Comparison of ENCODE assay signal across 12 cellular contexts in the genomic region with DNA sequence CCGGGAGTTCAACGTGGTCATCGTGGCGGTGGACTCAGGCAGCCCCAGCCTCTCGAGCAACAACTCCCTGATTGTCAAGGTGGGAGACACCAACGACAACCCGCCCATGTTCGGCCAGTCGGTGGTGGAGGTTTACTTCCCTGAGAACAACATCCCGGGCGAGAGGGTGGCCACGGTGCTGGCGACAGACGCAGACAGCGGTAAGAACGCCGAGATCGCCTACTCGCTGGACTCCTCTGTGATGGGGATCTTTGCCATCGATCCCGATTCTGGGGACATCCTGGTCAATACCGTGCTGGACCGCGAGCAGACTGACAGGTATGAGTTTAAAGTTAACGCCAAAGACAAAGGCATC. TPM values are rescaled to one million over a fixed set of nuclear protein-coding genes. Genes with fewer than 3 reads are reported as not detected.
DNase-seq lines count a peak whose midpoint lies in the region; ATAC-seq and TF ChIP-seq lines count a peak whose summit lies in the region.
"Had no signal": no experiment of that assay in that cellular context is flagged by ENCODE, and none has a peak within 500 bp of the region (broad histone marks: within the 10 kb centered on the region; RNA-seq: fewer than 3 reads in every experiment).

No MANE protein-coding gene starts in this region.

- no peak overlapping the region for H3K23ac ChIP-seq in mesendoderm (ENCODE audit: low read length)

- CTCF ChIA-PET in Calu3 (lab: Charles Lee): no interaction called here

- no peak for ATAC-seq in HG02763 (IDR thresholded peaks at IDR 0.05; ENCODE audit: unreplicated experiment)

- H4K8ac ChIP-seq in mesendoderm (ENCODE audit: low read depth, low read length): no peak overlapping the region

- H3K18ac ChIP-seq in mesendoderm (ENCODE audit: low read length): no peak overlapping the region

- TF ChIP-seq CTCF in Calu3 (IDR thresholded peaks at IDR 0.05; ENCODE audit: unreplicated experiment): no peak

- no peak overlapping the region for H2BK15ac ChIP-seq in mesendoderm (replicated peaks; ENCODE audit: low read depth)

- no peak overlapping the region for H4K5ac ChIP-seq in mesendoderm (ENCODE audit: low read length)

- no peak overlapping the region for H3K4me3 Mint-ChIP-seq in T-helper 1 cell treated with Interleukin-12 subunit alpha and Interleukin-12 subunit beta and Interleukin-4 antibody, amounts not matched to agents 30 μg/mL and 1 μg/mL, for 36 hours
- no peak overlapping the region for H3K4me3 Mint-ChIP-seq in Calu3 (ENCODE audit: low read depth, unreplicated experiment)

- peak overlapping the region; percentile 82 for H3K4me2 ChIP-seq in mesendoderm (ENCODE audit: low read length)

- peaks cover 6% of the 10 kb centered on the region for H3K4me1 ChIP-seq in mesendoderm (ENCODE audit: control insufficient read depth, low read depth, low read length)

- H3K4me3 ChIP-seq in mesendoderm (ENCODE audit: low read length): peak overlapping the region; percentile 14

- DNase-seq in T-helper 1 cell (no peak), ecto neural progenitor cell (ENCODE audit: low spot score) (peak; percentile 50), mesendoderm (peak; percentile 22), DMS153 (lab: John Stamatoyannopoulos, UW) (no peak), Calu3 (no peak)
- DNase-seq: 8988T; NCI-H2029 treated with DMSO at 0.1 percent for 48 hours; SIG-M5; stimulated activated naive CD4-positive, alpha-beta T cell treated with Interleukin-2 at 50 U/mL for 16 hours had no signal

- peak overlapping the region; percentile 57 for H3K27ac Mint-ChIP-seq in T-helper 1 cell treated with Interleukin-12 subunit alpha and Interleukin-12 subunit beta and Interleukin-4 antibody, amounts not matched to agents 30 μg/mL and 1 μg/mL, for 36 hours
- H3K27ac Mint-ChIP-seq in Calu3 (ENCODE audit: unreplicated experiment): no peak overlapping the region

- H3K56ac ChIP-seq in mesendoderm (ENCODE audit: low read length): peak overlapping the region; percentile 91

- H3K4ac ChIP-seq in mesendoderm (ENCODE audit: low read depth, low read length): no peak overlapping the region

- peaks cover 51% of the 10 kb centered on the region for H3K27me3 Mint-ChIP-seq in T-helper 1 cell treated with Interleukin-12 subunit alpha and Interleukin-12 subunit beta and Interleukin-4 antibody, amounts not matched to agents 30 μg/mL and 1 μg/mL, for 36 hours (ENCODE audit: low read depth)
- H3K27me3 Mint-ChIP-seq in Calu3 (ENCODE audit: unreplicated experiment): peaks cover 31% of the 10 kb centered on the region

- H3K79me1 ChIP-seq in mesendoderm (ENCODE audit: low read length): peaks cover 14% of the 10 kb centered on the region

- no peak overlapping the region for H2AK5ac ChIP-seq in mesendoderm (ENCODE audit: low read length)

- H3K9ac ChIP-seq in mesendoderm (ENCODE audit: low read length): peak overlapping the region; percentile 74

- H3K79me2 ChIP-seq in mesendoderm (ENCODE audit: control insufficient read depth, insufficient read depth, low read length): peaks cover 23% of the 10 kb centered on the region

- H3K9me3 Mint-ChIP-seq in T-helper 1 cell treated with Interleukin-12 subunit alpha and Interleukin-12 subunit beta and Interleukin-4 antibody, amounts not matched to agents 30 μg/mL and 1 μg/mL, for 36 hours: peaks cover 11% of the 10 kb centered on the region
- H3K9me3 Mint-ChIP-seq in Calu3 (ENCODE audit: low read depth, unreplicated experiment): no peaks in the 10 kb centered on the region

- no peaks in the 10 kb centered on the region for H3K27me3 ChIP-seq in mesendoderm (ENCODE audit: insufficient read depth, low read length, poor library complexity)

- WGBS in mesendoderm (ENCODE audit: extremely low coverage, insufficient coverage, low lambda C conversion rate): no CpG with 5 or more reads among the region's 25 CpGs

- no peak overlapping the region for H2BK120ac ChIP-seq in mesendoderm (ENCODE audit: low read depth, low read length)

- BruUV-seq in Calu3 (replicated peaks; lab: Mats Ljungman, UMichigan): no TSS peak

- peaks cover 4% of the 10 kb centered on the region for H3K36me3 Mint-ChIP-seq in T-helper 1 cell treated with Interleukin-12 subunit alpha and Interleukin-12 subunit beta and Interleukin-4 antibody, amounts not matched to agents 30 μg/mL and 1 μg/mL, for 36 hours (ENCODE audit: low read depth)
- peaks cover 21% of the 10 kb centered on the region for H3K36me3 Mint-ChIP-seq in Calu3 (ENCODE audit: insufficient read depth, unreplicated experiment)

- H3K27ac ChIP-seq in mesendoderm (ENCODE audit: low read depth, low read length) (no peak overlapping the region), temporal lobe (ENCODE audit: low read depth, low read length) (peak overlapping the region; percentile 36)

- H2BK5ac ChIP-seq in mesendoderm (ENCODE audit: low read length): no peak overlapping the region

- intact Hi-C loops in Calu3 (cut with micrococcal nuclease; ENCODE audit: unreplicated experiment): no loop called here

- H3K36me3 ChIP-seq in mesendoderm (ENCODE audit: control insufficient read depth, insufficient read depth, low read length): no peaks in the 10 kb centered on the region

- H3K4me1 Mint-ChIP-seq in T-helper 1 cell treated with Interleukin-12 subunit alpha and Interleukin-12 subunit beta and Interleukin-4 antibody, amounts not matched to agents 30 μg/mL and 1 μg/mL, for 36 hours (ENCODE audit: low read depth): peaks cover 11% of the 10 kb centered on the region
- peaks cover 18% of the 10 kb centered on the region for H3K4me1 Mint-ChIP-seq in Calu3 (ENCODE audit: low read depth, unreplicated experiment)

RNA-seq across cellular contexts. Expression of gene PCDH7, which starts 2.7 kb away (rescaled TPM):
- polyA plus RNA-seq in mesendoderm (2013, experiment 1 of 2): 4.2 TPM
- 3.7 TPM for polyA plus RNA-seq in mesendoderm (2013, experiment 2 of 2)
- 35.2 TPM for total RNA-seq in temporal lobe
- total RNA-seq in Calu3 (2022): 0.45 and 1.8 TPM in 2 replicates

Comparison
In these comparisons a context has a peak if more than half of its experiments do, and no peak if none do; other contexts are left out.
1. DNase-seq: peak in ecto neural progenitor cell (single experiment) and mesendoderm (single experiment); none in T-helper 1 cell (0 of 5), DMS153 (single experiment) and Calu3 (single experiment).
2. RNA of gene PCDH7, which starts 2.7 kb away (total RNA-seq): 35.2 TPM in temporal lobe (single experiment); 0.45 to 1.8 TPM in Calu3; every median in the first group is over 10 times any median in the second.